ENCODE assay signal across 8 cellular contexts in genomic region chr9:19162026-19162366, GRCh38. TPM values are rescaled to one million over a fixed set of nuclear protein-coding genes. Genes with fewer than 3 reads are reported as not detected.
DNase-seq lines count a peak whose midpoint lies in the region; ATAC-seq and TF ChIP-seq lines count a peak whose summit lies in the region.

No MANE protein-coding gene starts in this region.

- WGBS in urinary bladder, result 86% methylated on average over 2 of the region's 2 CpGs

- H3K4me1 ChIP-seq in right atrium auricular region (peaks cover 0 to 26% of the 10 kb centered on the region in 2 donors), lower lobe of right lung (peaks cover 20% of the 10 kb centered on the region), urinary bladder (ENCODE audit: insufficient read depth) (no peaks in the 10 kb centered on the region)

- H3K27me3 ChIP-seq in right atrium auricular region, result no peaks in the 10 kb centered on the region
- H3K27me3 ChIP-seq in lower lobe of right lung (ENCODE audit: low read depth), result no peaks in the 10 kb centered on the region

- H3K27ac Mint-ChIP-seq in activated naive CD8-positive, alpha-beta T cell, result peak overlapping the region; percentile 92

- peaks cover 15% of the 10 kb centered on the region for H3K4me1 Mint-ChIP-seq in activated naive CD8-positive, alpha-beta T cell (ENCODE audit: low read depth)

- DNase-seq in right atrium auricular region (ENCODE audit: low spot score), result no peak
- no peak for DNase-seq in Right ventricle myocardium superior
- DNase-seq in lower lobe of right lung, result no peak
- no peak for DNase-seq in mesenteric fat pad (ENCODE audit: low spot score)
- no peak for DNase-seq in NCI-H524 (lab: John Stamatoyannopoulos, UW)

- H3K27ac ChIP-seq in right atrium auricular region (peak overlapping the region; percentile 25 to 88), lower lobe of right lung (peak overlapping the region; percentile 80), urinary bladder (ENCODE audit: low read depth) (peak overlapping the region; percentile 66)

- no peaks in the 10 kb centered on the region for H3K27me3 Mint-ChIP-seq in activated naive CD8-positive, alpha-beta T cell

- H3K9me3 Mint-ChIP-seq in activated naive CD8-positive, alpha-beta T cell (ENCODE audit: low read depth), result no peaks in the 10 kb centered on the region

- no peak overlapping the region for H3K4me3 Mint-ChIP-seq in activated naive CD8-positive, alpha-beta T cell

- no peak overlapping the region for H3K4me3 ChIP-seq in right atrium auricular region
- H3K4me3 ChIP-seq in lower lobe of right lung, result no peak overlapping the region
- no peak overlapping the region for H3K4me3 ChIP-seq in urinary bladder (ENCODE audit: low read depth, low read length)

- no peak for TF ChIP-seq CTCF in right atrium auricular region (IDR thresholded peaks at IDR 0.05)
- TF ChIP-seq CTCF in lower lobe of right lung (IDR thresholded peaks at IDR 0.05), result no peak

- no peaks in the 10 kb centered on the region for H3K36me3 Mint-ChIP-seq in activated naive CD8-positive, alpha-beta T cell

- no peaks in the 10 kb centered on the region for H3K9me3 ChIP-seq in right atrium auricular region
- no peaks in the 10 kb centered on the region for H3K9me3 ChIP-seq in lower lobe of right lung

- H3K36me3 ChIP-seq in right atrium auricular region, result no peaks in the 10 kb centered on the region
- H3K36me3 ChIP-seq in lower lobe of right lung, result no peaks in the 10 kb centered on the region
- H3K36me3 ChIP-seq in urinary bladder (ENCODE audit: insufficient read depth), result no peaks in the 10 kb centered on the region

- intact Hi-C loops in Right ventricle myocardium superior (cut with DNase I), result no loop called here
- intact Hi-C loops in lower lobe of right lung (cut with DNase I), result no loop called here

- ATAC-seq in Right ventricle myocardium superior (ENCODE audit: poor library complexity) (no peak), lower lobe of right lung (no peak), GM21423 (IDR thresholded peaks at IDR 0.05; ENCODE audit: unreplicated experiment) (no peak)

RNA-seq across cellular contexts. Expression of gene PLIN2, which starts 34.7 kb away (rescaled TPM):
- total RNA-seq in right atrium auricular region (100 to 1,000 TPM; 132 to 520 TPM), Right ventricle myocardium superior (65.5 TPM), lower lobe of right lung (241 TPM), urinary bladder (73.6 TPM), mesenteric fat pad (1,711 TPM)
- polyA plus RNA-seq in urinary bladder, result 118 TPM

RNA-seq across cellular contexts. Expression of gene HAUS6, which starts 59.3 kb away (rescaled TPM):
- total RNA-seq in right atrium auricular region (1 to 10 TPM; 4.8 to 7.0 TPM), Right ventricle myocardium superior (5.9 TPM), lower lobe of right lung (7.5 TPM), urinary bladder (25.0 TPM), mesenteric fat pad (11.6 TPM)
- 5.6 TPM for polyA plus RNA-seq in urinary bladder
